In the genomic region with DNA sequence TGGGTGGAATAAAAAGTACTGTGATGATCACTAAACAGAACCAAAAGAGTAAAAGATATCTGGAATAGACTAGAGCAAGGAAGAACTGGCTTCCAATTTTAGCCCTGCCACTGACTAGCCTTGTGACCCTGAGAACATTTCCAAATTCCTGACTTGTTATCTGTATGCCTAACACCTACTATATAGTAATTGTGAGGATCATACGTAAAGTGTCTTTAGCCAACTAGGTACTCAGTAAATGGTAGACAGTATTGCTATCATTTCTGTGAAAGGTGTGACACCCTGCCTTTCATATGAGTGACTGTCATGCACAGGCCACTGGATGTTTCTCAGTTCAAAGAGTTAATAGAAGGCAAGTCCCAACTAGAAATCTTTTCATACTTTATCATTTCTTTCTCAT, we compare ENCODE assay signal across 10 cellular contexts. TPM values are rescaled to one million over a fixed set of nuclear protein-coding genes. Genes with fewer than 3 reads are reported as not detected.
DNase-seq lines count a peak whose midpoint lies in the region; ATAC-seq and TF ChIP-seq lines count a peak whose summit lies in the region.
"Had no signal": no experiment of that assay in that cellular context is flagged by ENCODE, and none has a peak within 500 bp of the region (broad histone marks: within the 10 kb centered on the region; RNA-seq: fewer than 3 reads in every experiment).

No MANE protein-coding gene starts in this region.

- no peaks in the 10 kb centered on the region for H3K9me3 Mint-ChIP-seq in activated CD8-positive, alpha-beta memory T cell treated with anti-CD3 and anti-CD28 coated beads, Interleukin-2, amount 10 ng/mL, durations not matched to agents 7 days and 5 days (ENCODE audit: low read depth)
- peaks cover 0 to 5% (median 0%) of the 10 kb centered on the region in 3 donors for H3K9me3 Mint-ChIP-seq in T-cell
- peaks cover 2 to 3% of the 10 kb centered on the region in 2 donors for H3K9me3 Mint-ChIP-seq in stimulated activated naive B cell treated with anti-CD40 and anti-IgM and Interleukin-4, amounts not matched to agents 10 μg/mL and 1 μg/mL and 100 μg/mL, for 72 hours

- TF ChIP-seq CTCF in adrenal gland (IDR thresholded peaks at IDR 0.05) = no peak

- no peaks in the 10 kb centered on the region for H3K36me3 ChIP-seq in adrenal gland (replicated peaks in 1 of 2)

- POLR2A ChIA-PET in T-cell (lab: Charles Lee) = interaction anchor here (0.5 to 3.8 kb wide), 13 partner anchors 8 to 50 kb away, joined by 3 to 21 read pairs (median 8); no protein-coding TSS in a partner anchor

- H3K9me3 ChIP-seq in adrenal gland (replicated peaks in 1 of 3) = no peaks in the 10 kb centered on the region

- WGBS in adrenal gland, 4 donors = 69 to 75% (median 73%) methylated on average over 1 of the region's 1 CpG

- peak overlapping the region; percentile 49 for H3K4me3 Mint-ChIP-seq in activated CD8-positive, alpha-beta memory T cell treated with anti-CD3 and anti-CD28 coated beads, Interleukin-2, amount 10 ng/mL, durations not matched to agents 7 days and 5 days
- peak overlapping the region; percentile 47 to 64 (median 54) for H3K4me3 Mint-ChIP-seq in T-cell
- H3K4me3 Mint-ChIP-seq in stimulated activated naive B cell treated with anti-CD40 and anti-IgM and Interleukin-4, amounts not matched to agents 10 μg/mL and 1 μg/mL and 100 μg/mL, for 72 hours = peak overlapping the region; percentile 33 to 56

- ATAC-seq in activated CD8-positive, alpha-beta memory T cell treated with anti-CD3 and anti-CD28 coated beads, Interleukin-2, amount 10 ng/mL, durations not matched to agents 7 days and 5 days = peak; percentile 29
- peak; percentile 19 for ATAC-seq in HG02678 (IDR thresholded peaks at IDR 0.05; ENCODE audit: unreplicated experiment)
- ATAC-seq in T-cell (replicated peaks in 1 of 4) = no peak
- peak; percentile 8 to 20 for ATAC-seq in stimulated activated naive B cell treated with anti-CD40 and anti-IgM and Interleukin-4, amounts not matched to agents 10 μg/mL and 1 μg/mL and 100 μg/mL, for 72 hours (replicated peaks)

- no peaks in the 10 kb centered on the region for H3K27me3 Mint-ChIP-seq in activated CD8-positive, alpha-beta memory T cell treated with anti-CD3 and anti-CD28 coated beads, Interleukin-2, amount 10 ng/mL, durations not matched to agents 7 days and 5 days
- H3K27me3 Mint-ChIP-seq in T-cell = no peaks in the 10 kb centered on the region
- H3K27me3 Mint-ChIP-seq in stimulated activated naive B cell treated with anti-CD40 and anti-IgM and Interleukin-4, amounts not matched to agents 10 μg/mL and 1 μg/mL and 100 μg/mL, for 72 hours = no peaks in the 10 kb centered on the region

- no peak for TF ChIP-seq POLR2A in adrenal gland (IDR thresholded peaks at IDR 0.05)

- H3K4me1 Mint-ChIP-seq in activated CD8-positive, alpha-beta memory T cell treated with anti-CD3 and anti-CD28 coated beads, Interleukin-2, amount 10 ng/mL, durations not matched to agents 7 days and 5 days = peaks cover 80% of the 10 kb centered on the region
- peaks cover 90 to 94% (median 91%) of the 10 kb centered on the region in 3 donors for H3K4me1 Mint-ChIP-seq in T-cell
- H3K4me1 Mint-ChIP-seq in stimulated activated naive B cell treated with anti-CD40 and anti-IgM and Interleukin-4, amounts not matched to agents 10 μg/mL and 1 μg/mL and 100 μg/mL, for 72 hours = peaks cover 41 to 73% of the 10 kb centered on the region in 2 donors

- no peaks in the 10 kb centered on the region for H3K27me3 ChIP-seq in adrenal gland

- no peak overlapping the region for H3K27ac ChIP-seq in adrenal gland

- no peak overlapping the region for H3K4me3 ChIP-seq in adrenal gland

- no peak for DNase-seq in activated CD8-positive, alpha-beta memory T cell treated with anti-CD3 and anti-CD28 coated beads, Interleukin-2, amount 10 ng/mL, durations not matched to agents 7 days and 5 days
- DNase-seq in activated CD8-positive, alpha-beta memory T cell treated with anti-CD3 and anti-CD28 coated beads, Interleukin-2, amount 50 U/mL, for 4 hours = no peak
- no peak for DNase-seq in T-cell
- DNase-seq in stimulated activated naive B cell treated with anti-CD40 and anti-IgM and Interleukin-4, amounts not matched to agents 10 μg/mL and 1 μg/mL and 100 μg/mL, for 72 hours = no peak
- DNase-seq in iPS-NIHi7 (ENCODE audit: extremely low spot score) = no peak
- DNase-seq in adrenal gland = no peak
- DNase-seq in NCI-H345 treated with DMSO at 0.1 percent for 48 hours (lab: John Stamatoyannopoulos, UW; ENCODE audit: unreplicated experiment) = no peak
- DNase-seq: NCI-H187, T1000 had no signal

- intact Hi-C loops in adrenal gland (cut with DNase I) = no loop called here

- peak overlapping the region; percentile 87 for H3K27ac Mint-ChIP-seq in activated CD8-positive, alpha-beta memory T cell treated with anti-CD3 and anti-CD28 coated beads, Interleukin-2, amount 10 ng/mL, durations not matched to agents 7 days and 5 days
- peak overlapping the region; percentile 96 to 99 for H3K27ac Mint-ChIP-seq in T-cell
- peak overlapping the region; percentile 85 for H3K27ac Mint-ChIP-seq in stimulated activated naive B cell treated with anti-CD40 and anti-IgM and Interleukin-4, amounts not matched to agents 10 μg/mL and 1 μg/mL and 100 μg/mL, for 72 hours

- H3K4me1 ChIP-seq in adrenal gland (replicated peaks in 1 of 2) = no peaks in the 10 kb centered on the region

- CTCF ChIA-PET in activated CD8-positive, alpha-beta memory T cell treated with anti-CD3 and anti-CD28 coated beads, Interleukin-2, amount 10 ng/mL, durations not matched to agents 7 days and 5 days (lab: Charles Lee) = interaction anchor here (1.0 to 7.2 kb wide), 5 partner anchors 16 to 112 kb away, joined by 3 to 27 read pairs (median 4); no protein-coding TSS in a partner anchor
- CTCF ChIA-PET in T-cell (lab: Charles Lee) = interaction anchor here (0.9 to 1.6 kb wide), 4 partner anchors 10 to 30 kb away, joined by 3 to 11 read pairs (median 8); a partner anchor contains a TSS

- H3K36me3 Mint-ChIP-seq in activated CD8-positive, alpha-beta memory T cell treated with anti-CD3 and anti-CD28 coated beads, Interleukin-2, amount 10 ng/mL, durations not matched to agents 7 days and 5 days = peaks cover 79% of the 10 kb centered on the region
- H3K36me3 Mint-ChIP-seq in T-cell = peaks cover 83% of the 10 kb centered on the region
- H3K36me3 Mint-ChIP-seq in stimulated activated naive B cell treated with anti-CD40 and anti-IgM and Interleukin-4, amounts not matched to agents 10 μg/mL and 1 μg/mL and 100 μg/mL, for 72 hours = peaks cover 39 to 63% of the 10 kb centered on the region in 2 donors

RNA-seq across cellular contexts. Expression of a gene that starts 29.8 kb away (rescaled TPM):
- 100 to 1,000 TPM; 231 to 343 TPM for total RNA-seq in activated CD8-positive, alpha-beta memory T cell treated with anti-CD3 and anti-CD28 coated beads, Interleukin-2, amount 10 ng/mL, durations not matched to agents 7 days and 5 days
- total RNA-seq in T-cell = 100 to 1,000 TPM; 264 to 465 (median 273) TPM
- 1 to 10 TPM in 7 of 8 donors, under 1 TPM in 1; 0.72 to 6.7 (median 4.3) TPM for total RNA-seq in adrenal gland
- 1 to 10 TPM in 2 of 3 donors, under 1 TPM in 1; 0.94 to 3.9 (median 2.5) TPM for polyA plus RNA-seq in adrenal gland

Comparison
In these comparisons a context has a peak if more than half of its experiments do, and no peak if none do; other contexts are left out.
1. ATAC-seq: peak in activated CD8-positive, alpha-beta memory T cell treated with anti-CD3 and anti-CD28 coated beads, Interleukin-2, amount 10 ng/mL, durations not matched to agents 7 days and 5 days (single experiment), HG02678 (single experiment) and stimulated activated naive B cell treated with anti-CD40 and anti-IgM and Interleukin-4, amounts not matched to agents 10 μg/mL and 1 μg/mL and 100 μg/mL, for 72 hours (2 of 2); none in T-cell (0 of 4).
2. RNA of a gene that starts 29.8 kb away (total RNA-seq): 231 to 343 TPM in activated CD8-positive, alpha-beta memory T cell treated with anti-CD3 and anti-CD28 coated beads, Interleukin-2, amount 10 ng/mL, durations not matched to agents 7 days and 5 days and 264 to 465 TPM in T-cell; 0.72 to 6.7 TPM in adrenal gland; every median in the first group is over 10 times any median in the second.
3. Peak in every context shown above with its lines, with median percentiles within 50 percentile points of each other: H3K27ac Mint-ChIP-seq and H3K4me3 Mint-ChIP-seq.